Comparison of ENCODE assay signal across 29 cellular contexts in genomic region chr21:34799092-34799491, GRCh38.
DNase-seq lines count a peak whose midpoint lies in the region; ATAC-seq and TF ChIP-seq lines count a peak whose summit lies in the region.
"Had no signal": no experiment of that assay in that cellular context is flagged by ENCODE, and none has a peak within 500 bp of the region (broad histone marks: within the 10 kb centered on the region; RNA-seq: fewer than 3 reads in every experiment).

No MANE protein-coding gene starts in this region.

- no peak overlapping the region for H3K4me3 Mint-ChIP-seq in activated CD4-positive, alpha-beta T cell treated with anti-CD3 and anti-CD28 coated beads for 36 hours
- no peak overlapping the region for H3K4me3 Mint-ChIP-seq in activated T-helper 17 cell treated with anti-CD3 and anti-CD28 coated beads, Interleukin-2, amount 50 U/mL, for 72 hours
- H3K4me3 Mint-ChIP-seq in mesothelial cell of epicardium (no peak overlapping the region), endodermal cell (no peak overlapping the region)
- H3K4me3 Mint-ChIP-seq: activated CD4-positive, alpha-beta memory T cell treated with anti-CD3 and anti-CD28 coated beads for 36 hours; activated naive CD4-positive, alpha-beta T cell treated with anti-CD3 and anti-CD28 coated beads, Interleukin-2, amount 10 ng/mL, durations not matched to agents 7 days and 5 days; neural crest cell had no signal

- peaks cover 70% of the 10 kb centered on the region for H3K36me3 Mint-ChIP-seq in activated CD4-positive, alpha-beta T cell treated with anti-CD3 and anti-CD28 coated beads for 36 hours (ENCODE audit: low read depth)
- H3K36me3 Mint-ChIP-seq in activated T-helper 17 cell treated with anti-CD3 and anti-CD28 coated beads, Interleukin-2, amount 50 U/mL, for 72 hours (ENCODE audit: low read depth), result peaks cover 100% of the 10 kb centered on the region
- H3K36me3 Mint-ChIP-seq in mesothelial cell of epicardium (peaks cover 20% of the 10 kb centered on the region), endodermal cell (ENCODE audit: low read depth) (no peaks in the 10 kb centered on the region)

- peak overlapping the region; percentile 47 for H3K27ac Mint-ChIP-seq in activated CD4-positive, alpha-beta T cell treated with anti-CD3 and anti-CD28 coated beads for 36 hours
- peak overlapping the region; percentile 0 for H3K27ac Mint-ChIP-seq in activated T-helper 17 cell treated with anti-CD3 and anti-CD28 coated beads, Interleukin-2, amount 50 U/mL, for 72 hours
- H3K27ac Mint-ChIP-seq in mesothelial cell of epicardium, result peak overlapping the region; percentile 68
- H3K27ac Mint-ChIP-seq in endodermal cell, result no peak overlapping the region
- H3K27ac Mint-ChIP-seq: activated CD4-positive, alpha-beta memory T cell treated with anti-CD3 and anti-CD28 coated beads for 36 hours; activated naive CD4-positive, alpha-beta T cell treated with anti-CD3 and anti-CD28 coated beads, Interleukin-2, amount 10 ng/mL, durations not matched to agents 7 days and 5 days had no signal

- POLR2A ChIA-PET in activated CD4-positive, alpha-beta T cell treated with anti-CD3 and anti-CD28 coated beads for 36 hours (lab: Charles Lee), result no interaction called here

- intact Hi-C loops in activated CD4-positive, alpha-beta T cell treated with anti-CD3 and anti-CD28 coated beads for 36 hours (cut with DNase I, micrococcal nuclease), result no loop called here
- intact Hi-C loops in upper lobe of right lung (cut with DNase I), result no loop called here

- H3K27ac ChIP-seq in upper lobe of right lung, result no peak overlapping the region
- no peak overlapping the region for H3K27ac ChIP-seq in endodermal cell (ENCODE audit: low read depth, low read length)
- H3K27ac ChIP-seq: C4-2B, parathyroid adenoma, tibial artery had no signal

- H3K9ac ChIP-seq in endodermal cell (ENCODE audit: extremely low read depth, low read length, poor library complexity, severe bottlenecking), result no peak overlapping the region
- H3K9ac ChIP-seq: parathyroid adenoma had no signal

- CTCF ChIA-PET in activated CD4-positive, alpha-beta T cell treated with anti-CD3 and anti-CD28 coated beads for 36 hours (lab: Charles Lee), result no interaction called here

- H3K4me1 Mint-ChIP-seq in activated CD4-positive, alpha-beta T cell treated with anti-CD3 and anti-CD28 coated beads for 36 hours, result peaks cover 19% of the 10 kb centered on the region
- peaks cover 5% of the 10 kb centered on the region for H3K4me1 Mint-ChIP-seq in activated T-helper 17 cell treated with anti-CD3 and anti-CD28 coated beads, Interleukin-2, amount 50 U/mL, for 72 hours
- H3K4me1 Mint-ChIP-seq in mesothelial cell of epicardium, result peaks cover 71% of the 10 kb centered on the region
- H3K4me1 Mint-ChIP-seq in endodermal cell, result peaks cover 35% of the 10 kb centered on the region

- no peaks in the 10 kb centered on the region for H3K27me3 Mint-ChIP-seq in activated CD4-positive, alpha-beta T cell treated with anti-CD3 and anti-CD28 coated beads for 36 hours
- no peaks in the 10 kb centered on the region for H3K27me3 Mint-ChIP-seq in activated T-helper 17 cell treated with anti-CD3 and anti-CD28 coated beads, Interleukin-2, amount 50 U/mL, for 72 hours
- H3K27me3 Mint-ChIP-seq in mesothelial cell of epicardium (ENCODE audit: low read depth), result no peaks in the 10 kb centered on the region
- peaks cover 7% of the 10 kb centered on the region for H3K27me3 Mint-ChIP-seq in endodermal cell (ENCODE audit: insufficient read depth)
- H3K27me3 Mint-ChIP-seq: activated CD4-positive, alpha-beta memory T cell treated with anti-CD3 and anti-CD28 coated beads for 36 hours; activated naive CD4-positive, alpha-beta T cell treated with anti-CD3 and anti-CD28 coated beads, Interleukin-2, amount 10 ng/mL, durations not matched to agents 7 days and 5 days had no signal

- H3K4me1 ChIP-seq in upper lobe of right lung (peaks cover 15% of the 10 kb centered on the region), endodermal cell (ENCODE audit: control insufficient read depth, insufficient read depth, low read length) (peaks cover 12% of the 10 kb centered on the region)
- H3K4me1 ChIP-seq: parathyroid adenoma had no signal

- no peak for ATAC-seq in activated CD4-positive, alpha-beta T cell treated with anti-CD3 and anti-CD28 coated beads for 36 hours
- ATAC-seq in activated T-helper 17 cell treated with anti-CD3 and anti-CD28 coated beads, Interleukin-2, amount 50 U/mL, for 72 hours (replicated peaks), result no peak
- ATAC-seq in upper lobe of right lung (peak; percentile 69), omental fat pad (ENCODE audit: low FRiP score) (no peak)

- WGBS in endodermal cell (ENCODE audit: insufficient coverage in 1 of 2, insufficient read length in 1 of 2), 2 experiments, result 95 to 100% methylated on average over 6 of the region's 6 CpGs

- no peak overlapping the region for H3K4me3 ChIP-seq in upper lobe of right lung
- H3K4me3 ChIP-seq in endodermal cell (ENCODE audit: low read length), result no peak overlapping the region
- H3K4me3 ChIP-seq: hepatocyte, lung, MG63, stomach, tibial artery had no signal

- TF ChIP-seq CTCF in mesothelial cell of epicardium (IDR thresholded peaks at IDR 0.05; ENCODE audit: unreplicated experiment) (no peak), upper lobe of right lung (IDR thresholded peaks at IDR 0.05) (no peak), endodermal cell (conservative IDR thresholded peaks at IDR 0.05) (no peak), omental fat pad (IDR thresholded peaks at IDR 0.05) (no peak)

- H3K36me3 ChIP-seq in upper lobe of right lung (peaks cover 59% of the 10 kb centered on the region), endodermal cell (ENCODE audit: control insufficient read depth, insufficient read depth, low read length) (no peaks in the 10 kb centered on the region)

- no peak for DNase-seq in activated CD4-positive, alpha-beta T cell treated with anti-CD3 and anti-CD28 coated beads for 36 hours
- no peak for DNase-seq in activated CD4-positive, alpha-beta T cell treated with anti-CD3 and anti-CD28 coated beads, Interleukin-2, amount 50 U/mL, for 4 hours
- DNase-seq in mesothelial cell of epicardium (ENCODE audit: low spot score in 2 of 2, unreplicated experiment in 2 of 2), result no peak
- DNase-seq in upper lobe of right lung, result peak; percentile 62
- DNase-seq in endodermal cell, result no peak
- no peak for DNase-seq in NCI-H2227 (lab: John Stamatoyannopoulos, UW; ENCODE audit: unreplicated experiment)
- no peak for DNase-seq in omental fat pad (ENCODE audit: low spot score)
- DNase-seq: 8988T; activated CD4-positive, alpha-beta memory T cell treated with anti-CD3 and anti-CD28 coated beads for 36 hours; activated CD4-positive, CD25-positive, alpha-beta regulatory T cell; activated naive CD4-positive, alpha-beta T cell treated with anti-CD3 and anti-CD28 coated beads, Interleukin-2, amount 10 ng/mL, durations not matched to agents 7 days and 5 days; amniotic stem cell; GOT3; KG1; MG63; NCI-H1105; NCI-H187; RPMI8226; small intestine; stimulated activated CD4-positive, alpha-beta T cell treated with anti-CD3 and anti-CD28 coated beads, Interleukin-1b, Interleukin-23, amount 100 ng/mL, for 48 hours; stomach; T-helper 1 cell; tibial artery had no signal

- H3K27me3 ChIP-seq in upper lobe of right lung (no peaks in the 10 kb centered on the region), endodermal cell (ENCODE audit: control insufficient read depth, insufficient read depth, low read length, poor library complexity, severe bottlenecking) (no peaks in the 10 kb centered on the region)
- H3K27me3 ChIP-seq: hepatocyte, MG63, stomach, tibial artery had no signal

- no peaks in the 10 kb centered on the region for H3K9me3 Mint-ChIP-seq in activated CD4-positive, alpha-beta T cell treated with anti-CD3 and anti-CD28 coated beads for 36 hours (ENCODE audit: low read depth)
- H3K9me3 Mint-ChIP-seq in activated T-helper 17 cell treated with anti-CD3 and anti-CD28 coated beads, Interleukin-2, amount 50 U/mL, for 72 hours, result no peaks in the 10 kb centered on the region
- H3K9me3 Mint-ChIP-seq in mesothelial cell of epicardium, result peaks cover 2% of the 10 kb centered on the region
- peaks cover under 1% of the 10 kb centered on the region for H3K9me3 Mint-ChIP-seq in endodermal cell
- H3K9me3 Mint-ChIP-seq: activated CD4-positive, alpha-beta memory T cell treated with anti-CD3 and anti-CD28 coated beads for 36 hours; activated naive CD4-positive, alpha-beta T cell treated with anti-CD3 and anti-CD28 coated beads, Interleukin-2, amount 10 ng/mL, durations not matched to agents 7 days and 5 days; neural crest cell had no signal

- no peaks in the 10 kb centered on the region for H3K9me3 ChIP-seq in upper lobe of right lung
- H3K9me3 ChIP-seq in endodermal cell (ENCODE audit: control insufficient read depth, low read length), result no peaks in the 10 kb centered on the region
- H3K9me3 ChIP-seq: MG63, stomach, tibial artery had no signal
